ENCODE assay signal across 12 cellular contexts in genomic region chr21:38760017-38760761, GRCh38. TPM values are rescaled to one million over a fixed set of nuclear protein-coding genes. Genes with fewer than 3 reads are reported as not detected.
DNase-seq lines count a peak whose midpoint lies in the region; ATAC-seq and TF ChIP-seq lines count a peak whose summit lies in the region.
"Had no signal": no experiment of that assay in that cellular context is flagged by ENCODE, and none has a peak within 500 bp of the region (broad histone marks: within the 10 kb centered on the region; RNA-seq: fewer than 3 reads in every experiment).

No MANE protein-coding gene starts in this region.

- BruUV-seq in PC-3 (replicated peaks; lab: Mats Ljungman, UMichigan) = no TSS peak

- DNase-seq in H4 (ENCODE audit: low spot score) (peak; percentile 30), PC-3 (no peak), esophagus muscularis mucosa (ENCODE audit: extremely low spot score) (no peak), omental fat pad (ENCODE audit: low spot score) (no peak), superior temporal gyrus (ENCODE audit: extremely low spot score) (no peak), HEK293T (ENCODE audit: extremely low spot score) (no peak)
- DNase-seq in activated CD4-positive, alpha-beta memory T cell treated with anti-CD3 and anti-CD28 coated beads for 36 hours = no peak
- DNase-seq: activated naive CD4-positive, alpha-beta T cell treated with anti-CD3 and anti-CD28 coated beads, Interleukin-2, amount 50 U/mL, for 16 hours; MG63; NCI-H446 treated with DMSO at 0.1 percent for 48 hours had no signal

- peaks cover 3% of the 10 kb centered on the region for H3F3A ChIP-seq in PC-3 (ENCODE audit: low read length, unreplicated experiment)

- H3K9me3 ChIP-seq in PC-3 (ENCODE audit: low read length) (no peaks in the 10 kb centered on the region), esophagus muscularis mucosa (no peaks in the 10 kb centered on the region)
- H3K9me3 ChIP-seq: MG63 had no signal

- no peak for ATAC-seq in PC-3
- ATAC-seq in omental fat pad (ENCODE audit: low FRiP score) = peak; percentile 49
- ATAC-seq in GM19397 (IDR thresholded peaks at IDR 0.05; ENCODE audit: unreplicated experiment) = no peak
- ATAC-seq: esophagus mucosa had no signal

- no peak overlapping the region for H3K9ac ChIP-seq in PC-3 (ENCODE audit: low read length)

- H4K20me1 ChIP-seq in PC-3 (ENCODE audit: low read length) = no peaks in the 10 kb centered on the region

- no peak for TF ChIP-seq POLR2A in esophagus muscularis mucosa (IDR thresholded peaks at IDR 0.05; ENCODE audit: low read depth)

- no peaks in the 10 kb centered on the region for H3K36me3 Mint-ChIP-seq in activated CD4-positive, alpha-beta memory T cell treated with anti-CD3 and anti-CD28 coated beads for 36 hours

- peaks cover 6% of the 10 kb centered on the region for H3K27me3 Mint-ChIP-seq in activated CD4-positive, alpha-beta memory T cell treated with anti-CD3 and anti-CD28 coated beads for 36 hours

- TF ChIP-seq CTCF in PC-3 (conservative IDR thresholded peaks at IDR 0.05; ENCODE audit: low read depth, low read length) (no peak), esophagus muscularis mucosa (IDR thresholded peaks at IDR 0.05) (no peak), omental fat pad (IDR thresholded peaks at IDR 0.05) (no peak)

- no peaks in the 10 kb centered on the region for H3K79me2 ChIP-seq in PC-3 (ENCODE audit: low read length)

- H3K9me2 ChIP-seq in PC-3 (replicated peaks; ENCODE audit: low read length) = no peaks in the 10 kb centered on the region

- 69% methylated on average over 14 of the region's 14 CpGs for WGBS in esophagus muscularis mucosa

- H3K27me3 ChIP-seq in PC-3 (ENCODE audit: low read length) = no peaks in the 10 kb centered on the region
- no peaks in the 10 kb centered on the region for H3K27me3 ChIP-seq in esophagus muscularis mucosa
- H3K27me3 ChIP-seq: MG63 had no signal

- H3K27ac ChIP-seq in PC-3 (ENCODE audit: low read length) = 0 out of 2 replicates have a peak overlapping the region, but pooled peaks have one; percentile 9
- peak overlapping the region; percentile 49 to 53 (median 52) for H3K27ac ChIP-seq in esophagus muscularis mucosa (replicated peaks in 1 of 4)

- no peaks in the 10 kb centered on the region for H3K9me3 Mint-ChIP-seq in activated CD4-positive, alpha-beta memory T cell treated with anti-CD3 and anti-CD28 coated beads for 36 hours

- H3K4me1 ChIP-seq in PC-3 (ENCODE audit: insufficient read depth, low read length) = peaks cover 32% of the 10 kb centered on the region
- H3K4me1 ChIP-seq in esophagus muscularis mucosa = peaks cover 11 to 60% (median 55%) of the 10 kb centered on the region in 4 donors

- H3K4me1 Mint-ChIP-seq in activated CD4-positive, alpha-beta memory T cell treated with anti-CD3 and anti-CD28 coated beads for 36 hours (ENCODE audit: low read depth) = peaks cover 7% of the 10 kb centered on the region

- TF ChIP-seq EP300 in esophagus muscularis mucosa (IDR thresholded peaks at IDR 0.05) = no peak

- H3K36me3 ChIP-seq in PC-3 (ENCODE audit: low read depth, low read length) (no peaks in the 10 kb centered on the region), esophagus muscularis mucosa (no peaks in the 10 kb centered on the region)
- H3K36me3 ChIP-seq: MG63 had no signal

- intact Hi-C loops in PC-3 (cut with micrococcal nuclease) (no loop called here), esophagus muscularis mucosa (cut with DNase I) (no loop called here)
- intact Hi-C loops in activated CD4-positive, alpha-beta memory T cell treated with anti-CD3 and anti-CD28 coated beads for 36 hours (cut with micrococcal nuclease) = loop anchor here (10.0 kb wide), 1 partner anchor 625 kb away; a partner anchor contains a TSS

- H3K4me3 Mint-ChIP-seq in activated CD4-positive, alpha-beta memory T cell treated with anti-CD3 and anti-CD28 coated beads for 36 hours = no peak overlapping the region

- H3K4me3 ChIP-seq in PC-3 (ENCODE audit: low read length) (no peak overlapping the region), esophagus muscularis mucosa (no peak overlapping the region)
- H3K4me3 ChIP-seq: MG63 had no signal

- H2AFZ ChIP-seq in PC-3 (ENCODE audit: low read length) = peak overlapping the region; percentile 18; the same call in 1 of the 2 replicates

- H3K4me2 ChIP-seq in PC-3 (ENCODE audit: low read length) = no peak overlapping the region

- no peak overlapping the region for H3K27ac Mint-ChIP-seq in activated CD4-positive, alpha-beta memory T cell treated with anti-CD3 and anti-CD28 coated beads for 36 hours

- POLR2A ChIA-PET in PC-3 (lab: Charles Lee; ENCODE audit: unreplicated experiment) = no interaction called here
- POLR2A ChIA-PET in activated CD4-positive, alpha-beta memory T cell treated with anti-CD3 and anti-CD28 coated beads for 36 hours (lab: Charles Lee) = no interaction called here
- POLR2A ChIA-PET in HEK293T (lab: Yijun Ruan, JAX) = no interaction called here

- CTCF ChIA-PET in PC-3 (lab: Charles Lee) = no interaction called here
- CTCF ChIA-PET in activated CD4-positive, alpha-beta memory T cell treated with anti-CD3 and anti-CD28 coated beads for 36 hours (lab: Charles Lee) = interaction anchor here (0.6 kb wide), 1 partner anchor 48 kb away, joined by 3 read pairs; no protein-coding TSS in a partner anchor
- CTCF ChIA-PET in HEK293T (lab: Yijun Ruan, JAX) = no interaction called here

TF ChIP-seq in HEK293T, 16 proteins besides CTCF, POLR2A, EP300 and RAD21:
- TF ChIP-seq BHLHE40 (IDR thresholded peaks at IDR 0.05; ENCODE audit: borderline replicate concordance) (no peak), PKNOX1 (IDR thresholded peaks at IDR 0.05) (no peak), FOXK2 (IDR thresholded peaks at IDR 0.05) (no peak), SP1 (IDR thresholded peaks at IDR 0.05) (no peak), HDGF (IDR thresholded peaks at IDR 0.05; ENCODE audit: borderline replicate concordance) (no peak), FOXM1 (IDR thresholded peaks at IDR 0.05; ENCODE audit: borderline replicate concordance) (no peak)
TF ChIP-seq in HEK293T: peak in this region for 0.

RNA-seq across cellular contexts. Expression of gene ETS2, which starts 45.5 kb away (rescaled TPM):
- 31.3 and 36.1 TPM in 2 replicates for total RNA-seq in H4 (2014; rRNA removed; shearing (Covaris generic))
- total RNA-seq in PC-3 (2014; rRNA removed) (127 and 146 TPM in 2 replicates), esophagus muscularis mucosa (100 to 1,000 TPM in 1 of 4 donors, 10 to 100 TPM in 3; 31.1 to 175 (median 63.8) TPM), omental fat pad (100 to 1,000 TPM in 2 of 4 donors, 10 to 100 TPM in 2; 51.6 to 201 (median 99.1) TPM)
- total RNA-seq in activated CD4-positive, alpha-beta memory T cell treated with anti-CD3 and anti-CD28 coated beads for 36 hours = 10 to 100 TPM; 22.1 to 25.0 TPM
